1 cellular context compared by ENCODE assay signal in genomic region chr4:96139251-96139929, GRCh38.
A peak's percentile ranks its signal among the peaks of the same experiment; 100 is the strongest.
TF ChIP-seq lines count a peak whose summit lies in the region.

No MANE protein-coding gene starts in this region.

TF ChIP-seq in HEK293, 187 proteins besides CTCF, POLR2A, EP300 and RAD21 (continued from another document and continues in another):
- TF ChIP-seq ELK4 (IDR thresholded peaks at IDR 0.05; ENCODE audit: borderline replicate concordance, low read depth, low read length) (no peak), AEBP2 (tag by site-specific recombination; IDR thresholded peaks at IDR 0.05; ENCODE audit: borderline replicate concordance) (no peak), ZNF658 (tag by site-specific recombination; IDR thresholded peaks at IDR 0.05) (no peak), ZNF639 (tag by site-specific recombination; IDR thresholded peaks at IDR 0.05) (no peak), ZBTB7A (tag by site-specific recombination; IDR thresholded peaks at IDR 0.05; ENCODE audit: low read depth) (no peak), ZFP3 (tag by site-specific recombination; IDR thresholded peaks at IDR 0.05; ENCODE audit: low read depth) (no peak), HOXD13 (CRISPR knock-in tag; IDR thresholded peaks at IDR 0.05; ENCODE audit: borderline replicate concordance) (no peak), ZSCAN30 (tag by site-specific recombination; IDR thresholded peaks at IDR 0.05) (no peak), ZNF768 (tag by site-specific recombination; IDR thresholded peaks at IDR 0.05) (no peak), ZSCAN5A (tag by site-specific recombination; IDR thresholded peaks at IDR 0.05) (no peak), ZBTB11 (tag by site-specific recombination; conservative IDR thresholded peaks at IDR 0.05; ENCODE audit: low read depth) (peak; percentile 71), TRIM28 (IDR thresholded peaks at IDR 0.05; ENCODE audit: borderline replicate concordance, low read length) (no peak), KLF1 (tag by site-specific recombination; IDR thresholded peaks at IDR 0.05) (no peak), ZNF549 (tag by site-specific recombination; IDR thresholded peaks at IDR 0.05) (no peak), ZNF280D (tag by site-specific recombination; IDR thresholded peaks at IDR 0.05) (no peak), ZNF26 (tag by site-specific recombination; IDR thresholded peaks at IDR 0.05) (no peak), ZBTB26 (tag by site-specific recombination; optimal IDR thresholded peaks at IDR 0.05) (no peak), PRDM2 (tag by site-specific recombination; IDR thresholded peaks at IDR 0.05; ENCODE audit: borderline replicate concordance) (no peak), ZNF341 (tag by site-specific recombination; IDR thresholded peaks at IDR 0.05; ENCODE audit: low read depth) (no peak), ZNF660 (tag by site-specific recombination; IDR thresholded peaks at IDR 0.05) (no peak), FEZF1 (tag by site-specific recombination; IDR thresholded peaks at IDR 0.05) (no peak), ZNF138 (tag by site-specific recombination; IDR thresholded peaks at IDR 0.05; ENCODE audit: borderline replicate concordance) (0 out of 2 replicates have a peak, but pooled peaks have one; percentile 25), ZNF510 (tag by site-specific recombination; IDR thresholded peaks at IDR 0.05; ENCODE audit: insufficient replicate concordance) (peak; percentile 13), SCRT1 (tag by site-specific recombination; IDR thresholded peaks at IDR 0.05; ENCODE audit: borderline replicate concordance) (no peak), PRDM6 (tag by site-specific recombination; IDR thresholded peaks at IDR 0.05) (no peak), YY2 (tag by site-specific recombination; IDR thresholded peaks at IDR 0.05) (no peak), SETDB1 (IDR thresholded peaks at IDR 0.05; ENCODE audit: insufficient read length, low read length) (no peak), HOXC10 (CRISPR knock-in tag; IDR thresholded peaks at IDR 0.05) (no peak)
